In the genomic region with DNA sequence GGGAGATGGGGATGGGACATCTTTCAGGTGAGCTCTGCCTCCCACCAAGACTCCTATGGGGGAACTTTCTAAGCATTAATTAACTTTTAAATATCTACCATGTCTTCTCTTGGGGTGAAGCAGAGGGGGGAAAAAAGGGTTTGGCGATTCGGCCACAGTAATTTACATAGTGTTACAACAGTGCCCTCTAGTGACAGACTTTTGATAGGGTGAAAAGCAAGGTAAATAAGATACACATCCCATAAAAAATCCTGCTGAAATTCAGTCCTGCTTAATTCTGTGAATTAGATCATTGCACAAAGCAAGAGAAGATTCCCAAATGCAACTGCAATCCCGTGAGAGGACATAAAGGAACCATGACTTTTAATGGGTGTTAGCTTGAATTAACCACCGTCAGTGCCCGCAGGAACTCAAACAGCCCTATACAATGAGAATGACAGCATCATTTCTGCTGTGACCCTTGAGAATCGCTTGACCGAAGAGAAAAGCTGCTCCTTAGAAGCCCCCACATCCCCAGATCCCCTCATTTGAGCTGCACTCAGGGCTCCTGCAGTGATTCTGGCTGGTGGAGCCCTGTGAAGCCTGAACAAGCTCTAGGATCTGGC, we compare ENCODE assay signal across 8 cellular contexts. TPM values are rescaled to one million over a fixed set of nuclear protein-coding genes. Genes with fewer than 3 reads are reported as not detected.
DNase-seq lines count a peak whose midpoint lies in the region; ATAC-seq and TF ChIP-seq lines count a peak whose summit lies in the region.

No MANE protein-coding gene starts in this region.

- intact Hi-C loops in left colon (cut with DNase I, micrococcal nuclease), result no loop called here

- TF ChIP-seq CTCF in GM12875 (IDR thresholded peaks at IDR 0.05; ENCODE audit: borderline replicate concordance, insufficient read depth, low read depth, low read length) (peak; percentile 44; the same call in 1 of the 2 replicates), astrocyte of the cerebellum (IDR thresholded peaks at IDR 0.05; ENCODE audit: low read depth, low read length, missing control alignments) (peak; percentile 57)

- no peak overlapping the region for H3K4me3 ChIP-seq in GM12875 (ENCODE audit: low read depth, low read length)
- H3K4me3 ChIP-seq in astrocyte of the cerebellum (ENCODE audit: low read depth, low read length), result no peak overlapping the region

- in situ Hi-C loops in astrocyte of the cerebellum (cut with HindIII; ENCODE audit: low sequenced_read_pairs), result no loop called here

- DNase-seq in Ammon's horn (ENCODE audit: low spot score), result peak; percentile 63
- peak; percentile 41 for DNase-seq in NCI-H2029 treated with DMSO at 0.1 percent for 48 hours (lab: John Stamatoyannopoulos, UW)
- DNase-seq in astrocyte of the cerebellum (ENCODE audit: low read depth), result peak; percentile 36
- DNase-seq in left colon, result no peak
- no peak for DNase-seq in DMS79 treated with DMSO at 0.1 percent for 48 hours (lab: John Stamatoyannopoulos, UW)

- peak; percentile 44 for ATAC-seq in left colon
- ATAC-seq in GM18502 (IDR thresholded peaks at IDR 0.05; ENCODE audit: poor library complexity, unreplicated experiment), result no peak
- ATAC-seq in HG03457 (IDR thresholded peaks at IDR 0.05; ENCODE audit: unreplicated experiment), result no peak

RNA-seq across cellular contexts. Expression of a gene that starts 32.8 kb away (rescaled TPM):
- under 1 TPM; 0.53 to 0.55 TPM for total RNA-seq in left colon

Comparison
In these comparisons a context has a peak if more than half of its experiments do, and no peak if none do; other contexts are left out.
1. DNase-seq: peak in Ammon's horn (single experiment), NCI-H2029 treated with DMSO at 0.1 percent for 48 hours (single experiment) and astrocyte of the cerebellum (single experiment); none in left colon (0 of 2) and DMS79 treated with DMSO at 0.1 percent for 48 hours (single experiment).